Comparison of ENCODE assay signal across 1 cellular context in genomic region chr17:80751460-80752368, GRCh38.
TF ChIP-seq lines count a peak whose summit lies in the region.

No MANE protein-coding gene starts in this region.

TF ChIP-seq in HepG2, 621 proteins besides CTCF, POLR2A, EP300 and RAD21 (continued from another document):
- TF ChIP-seq ZNF589 (CRISPR knock-in tag; conservative IDR thresholded peaks at IDR 0.05) = no peak
- no peak for TF ChIP-seq RBM22 (optimal IDR thresholded peaks at IDR 0.05; ENCODE audit: low read length)
- no peak for TF ChIP-seq MEIS2 (CRISPR knock-in tag; IDR thresholded peaks at IDR 0.05)
- TF ChIP-seq RARG (CRISPR knock-in tag; IDR thresholded peaks at IDR 0.05; ENCODE audit: low read depth) = no peak
- no peak for TF ChIP-seq ZBTB2 (CRISPR knock-in tag; IDR thresholded peaks at IDR 0.05; ENCODE audit: low read depth)
- TF ChIP-seq NKX3-1 (CRISPR knock-in tag; IDR thresholded peaks at IDR 0.05) = no peak
- peak; percentile 40 for TF ChIP-seq CEBPG (CRISPR knock-in tag; IDR thresholded peaks at IDR 0.05)
- no peak for TF ChIP-seq HBP1 (CRISPR knock-in tag; IDR thresholded peaks at IDR 0.05; ENCODE audit: low read depth)
- no peak for TF ChIP-seq SMARCE1 (IDR thresholded peaks at IDR 0.05; ENCODE audit: borderline replicate concordance)
- TF ChIP-seq HOMEZ (CRISPR knock-in tag; IDR thresholded peaks at IDR 0.05; ENCODE audit: low read depth) = no peak
- no peak for TF ChIP-seq FOXA1 (IDR thresholded peaks at IDR 0.05)
- peak; percentile 58; the same call in 1 of the 2 replicates for TF ChIP-seq FOXA1 (CRISPR knock-in tag; IDR thresholded peaks at IDR 0.05)
- no peak for TF ChIP-seq FIP1L1 (IDR thresholded peaks at IDR 0.05; ENCODE audit: borderline replicate concordance, insufficient read depth, low read depth, low read length)
- no peak for TF ChIP-seq ZNF121 (CRISPR knock-in tag; IDR thresholded peaks at IDR 0.05)
- no peak for TF ChIP-seq HOXA5 (CRISPR knock-in tag; IDR thresholded peaks at IDR 0.05)
- TF ChIP-seq KLF6 (CRISPR knock-in tag; IDR thresholded peaks at IDR 0.05) = no peak
- TF ChIP-seq ADNP (CRISPR knock-in tag; IDR thresholded peaks at IDR 0.05) = no peak
- no peak for TF ChIP-seq ZNF557 (CRISPR knock-in tag; IDR thresholded peaks at IDR 0.05)
- peak; percentile 24; the same call in 1 of the 2 replicates for TF ChIP-seq FOSL2 (CRISPR knock-in tag; IDR thresholded peaks at IDR 0.05)
- TF ChIP-seq ATF2 (CRISPR knock-in tag; IDR thresholded peaks at IDR 0.05) = peak; percentile 46; the same call in 1 of the 2 replicates
- TF ChIP-seq ZNF367 (CRISPR knock-in tag; IDR thresholded peaks at IDR 0.05; ENCODE audit: borderline replicate concordance) = no peak
- TF ChIP-seq ZNF10 (CRISPR knock-in tag; IDR thresholded peaks at IDR 0.05; ENCODE audit: borderline replicate concordance, low read depth) = no peak
- TF ChIP-seq SCMH1 (CRISPR knock-in tag; IDR thresholded peaks at IDR 0.05; ENCODE audit: borderline replicate concordance) = no peak
- TF ChIP-seq IRF2 (CRISPR knock-in tag; IDR thresholded peaks at IDR 0.05) = no peak
- TF ChIP-seq THYN1 (CRISPR knock-in tag; IDR thresholded peaks at IDR 0.05; ENCODE audit: borderline replicate concordance, low read depth) = no peak
- no peak for TF ChIP-seq KMT2A (CRISPR knock-in tag; IDR thresholded peaks at IDR 0.05)
- TF ChIP-seq MTERF4 (CRISPR knock-in tag; IDR thresholded peaks at IDR 0.05) = no peak
- TF ChIP-seq FOXA3 (CRISPR knock-in tag; IDR thresholded peaks at IDR 0.05) = peak; percentile 40; the same call in 1 of the 2 replicates
- TF ChIP-seq REXO4 (CRISPR knock-in tag; IDR thresholded peaks at IDR 0.05; ENCODE audit: borderline replicate concordance) = no peak
- peak; percentile 39; the same call in 1 of the 2 replicates for TF ChIP-seq ZNF687 (CRISPR knock-in tag; IDR thresholded peaks at IDR 0.05)
- TF ChIP-seq FOXO1 (CRISPR knock-in tag; IDR thresholded peaks at IDR 0.05) = 0 out of 2 replicates have a peak, but pooled peaks have one; percentile 31
- TF ChIP-seq RNF2 (conservative IDR thresholded peaks at IDR 0.05; ENCODE audit: low read depth) = no peak
- TF ChIP-seq CEBPB (IDR thresholded peaks at IDR 0.05; ENCODE audit: borderline replicate concordance, low read depth, low read length) = peak; percentile 37; the same call in 1 of the 2 replicates
- no peak for TF ChIP-seq HOXD1 (CRISPR knock-in tag; IDR thresholded peaks at IDR 0.05)
- TF ChIP-seq ZNF879 (CRISPR knock-in tag; IDR thresholded peaks at IDR 0.05) = no peak
- no peak for TF ChIP-seq ARNTL (CRISPR knock-in tag; IDR thresholded peaks at IDR 0.05)
- no peak for TF ChIP-seq HDAC6 (IDR thresholded peaks at IDR 0.05; ENCODE audit: low read depth, low read length)
- TF ChIP-seq ELF1 (CRISPR knock-in tag; IDR thresholded peaks at IDR 0.05) = no peak
- no peak for TF ChIP-seq ERF (CRISPR knock-in tag; IDR thresholded peaks at IDR 0.05)
- TF ChIP-seq SMC3 (IDR thresholded peaks at IDR 0.05; ENCODE audit: low read length) = 0 out of 2 replicates have a peak, but pooled peaks have one; percentile 20
- TF ChIP-seq ZNF17 (CRISPR knock-in tag; IDR thresholded peaks at IDR 0.05) = no peak
- no peak for TF ChIP-seq HNRNPLL (IDR thresholded peaks at IDR 0.05; ENCODE audit: low read depth, low read length, poor library complexity, severe bottlenecking)
